ENCODE assay signal across 27 cellular contexts in genomic region chr5:160929343-160929742, GRCh38.
A peak's percentile ranks its signal among the peaks of the same experiment; 100 is the strongest.
DNase-seq lines count a peak whose midpoint lies in the region; ATAC-seq, FAIRE-seq and TF ChIP-seq lines count a peak whose summit lies in the region.
"Had no signal": no experiment of that assay in that cellular context is flagged by ENCODE, and none has a peak within 500 bp of the region (broad histone marks: within the 10 kb centered on the region; RNA-seq: fewer than 3 reads in every experiment).

No MANE protein-coding gene starts in this region.

- no peak overlapping the region for H2BK5ac ChIP-seq in H9 (ENCODE audit: insufficient read length, low read length)

- no peak overlapping the region for H3K27ac Mint-ChIP-seq in H9
- H3K27ac Mint-ChIP-seq: activated CD4-positive, alpha-beta memory T cell treated with anti-CD3 and anti-CD28 coated beads for 36 hours; activated naive CD8-positive, alpha-beta T cell treated with anti-CD3 and anti-CD28 coated beads, Interleukin-2, amount 50 U/mL, for 24 hours; activated T-cell treated with anti-CD3 and anti-CD28 coated beads, Interleukin-2, amount 50 U/mL, for 72 hours; CD8-positive, alpha-beta memory T cell; neural progenitor cell; T-helper 17 cell had no signal

- H3K4me3 Mint-ChIP-seq in H9, result no peak overlapping the region
- H3K4me3 Mint-ChIP-seq: activated CD4-positive, alpha-beta memory T cell treated with anti-CD3 and anti-CD28 coated beads for 36 hours; activated naive CD8-positive, alpha-beta T cell treated with anti-CD3 and anti-CD28 coated beads, Interleukin-2, amount 50 U/mL, for 24 hours; activated T-cell treated with anti-CD3 and anti-CD28 coated beads, Interleukin-2, amount 50 U/mL, for 72 hours; CD8-positive, alpha-beta memory T cell; neural progenitor cell; T-helper 17 cell had no signal

- no peak overlapping the region for H4K5ac ChIP-seq in H9 (ENCODE audit: insufficient read length, low read depth, low read length)

- no peak overlapping the region for H3K4me2 ChIP-seq in H9 (ENCODE audit: insufficient read depth, insufficient read length, low read length)
- H3K4me2 ChIP-seq: neural progenitor cell had no signal

- no peak overlapping the region for H3K27ac ChIP-seq in H9 (ENCODE audit: insufficient read length, low read depth, low read length)
- H3K27ac ChIP-seq in colonic mucosa, result no peak overlapping the region
- H3K27ac ChIP-seq in left lung, result no peak overlapping the region
- no peak overlapping the region for H3K27ac ChIP-seq in transverse colon
- H3K27ac ChIP-seq: gastrocnemius medialis, neural progenitor cell, parathyroid adenoma, thoracic aorta had no signal

- intact Hi-C loops in colonic mucosa (cut with DNase I), result no loop called here
- intact Hi-C loops in left lung (cut with DNase I), result no loop called here
- intact Hi-C loops in transverse colon (cut with DNase I; ENCODE audit: low total_unique reads), result no loop called here

- no peak for TF ChIP-seq EP300 in transverse colon (IDR thresholded peaks at IDR 0.05; ENCODE audit: low read depth)

- no peak overlapping the region for H2BK12ac ChIP-seq in H9 (ENCODE audit: insufficient read length, low read depth, low read length)

- H3K27me3 Mint-ChIP-seq in H9 (ENCODE audit: low read depth), result no peaks in the 10 kb centered on the region; the same call in 1 of the 2 replicates
- H3K27me3 Mint-ChIP-seq: activated CD4-positive, alpha-beta memory T cell treated with anti-CD3 and anti-CD28 coated beads for 36 hours had no signal

- in situ Hi-C loops in transverse colon (cut with MboI; ENCODE audit: low pct_ligation_motif_present in 1 of 4, low pct_unique_long_range_greater_than_20kb in 1 of 4, low sequenced_read_pairs in 3 of 4), result no loop called here

- no peaks in the 10 kb centered on the region for H3K36me3 ChIP-seq in colonic mucosa
- H3K36me3 ChIP-seq in left lung, result no peaks in the 10 kb centered on the region
- H3K36me3 ChIP-seq in transverse colon, result no peaks in the 10 kb centered on the region
- H3K36me3 ChIP-seq: gastrocnemius medialis, neural progenitor cell, thoracic aorta had no signal

- no peak overlapping the region for H4K8ac ChIP-seq in H9 (replicated peaks; ENCODE audit: insufficient read length, low read depth, low read length)

- peak; percentile 76 for ATAC-seq in left lung
- no peak for ATAC-seq in HG02763 (IDR thresholded peaks at IDR 0.05; ENCODE audit: unreplicated experiment)
- ATAC-seq: activated naive CD8-positive, alpha-beta T cell treated with anti-CD3 and anti-CD28 coated beads, Interleukin-2, amount 50 U/mL, for 24 hours; activated T-cell treated with anti-CD3 and anti-CD28 coated beads, Interleukin-2, amount 50 U/mL, for 72 hours; gastrocnemius medialis; left cardiac atrium; Right ventricle myocardium inferior; SK-N-SH treated with all-trans-retinoic acid at 6 μM for 48 hours; T-helper 17 cell had no signal

- H3K4me3 ChIP-seq in colonic mucosa (no peak overlapping the region), left lung (no peak overlapping the region), transverse colon (no peak overlapping the region)
- H3K4me3 ChIP-seq: gastrocnemius medialis, neural progenitor cell, thoracic aorta had no signal

- no peak overlapping the region for H2AK5ac ChIP-seq in H9 (ENCODE audit: insufficient read length, low read length)

- no peak overlapping the region for H2BK120ac ChIP-seq in H9 (ENCODE audit: low read depth, low read length, poor library complexity, severe bottlenecking)

- H4K91ac ChIP-seq in H9 (ENCODE audit: insufficient read length, low read depth, low read length), result no peak overlapping the region

- no peak for TF ChIP-seq POLR2A in transverse colon (IDR thresholded peaks at IDR 0.05)

- H2BK20ac ChIP-seq in H9 (ENCODE audit: low read depth, low read length, poor library complexity, severe bottlenecking), result no peak overlapping the region

- 0 out of 2 replicates have a peak overlapping the region, but pooled peaks have one; percentile 25 for H3K14ac ChIP-seq in H9 (ENCODE audit: insufficient read depth, low read length)

- H3K9me3 Mint-ChIP-seq in H9, result no peaks in the 10 kb centered on the region
- H3K9me3 Mint-ChIP-seq: activated CD4-positive, alpha-beta memory T cell treated with anti-CD3 and anti-CD28 coated beads for 36 hours; activated naive CD8-positive, alpha-beta T cell treated with anti-CD3 and anti-CD28 coated beads, Interleukin-2, amount 50 U/mL, for 24 hours; activated T-cell treated with anti-CD3 and anti-CD28 coated beads, Interleukin-2, amount 50 U/mL, for 72 hours; CD8-positive, alpha-beta memory T cell; neural progenitor cell had no signal

- no peak overlapping the region for H2AFZ ChIP-seq in H9 (ENCODE audit: low read length)
- H2AFZ ChIP-seq: neural progenitor cell, parathyroid adenoma had no signal

- H3K36me3 Mint-ChIP-seq in H9 (ENCODE audit: insufficient read depth in 1 of 3, low read depth in 3 of 3), result no peaks in the 10 kb centered on the region; a peak in 1 of 7 replicates
- H3K36me3 Mint-ChIP-seq: activated CD4-positive, alpha-beta memory T cell treated with anti-CD3 and anti-CD28 coated beads for 36 hours; CD8-positive, alpha-beta memory T cell; neural progenitor cell had no signal

- H3K23me2 ChIP-seq in H9 (ENCODE audit: insufficient read length, low read depth, low read length, poor library complexity, severe bottlenecking), result no peaks in the 10 kb centered on the region

- TF ChIP-seq CTCF in H9 (conservative IDR thresholded peaks at IDR 0.05) (no peak), colonic mucosa (IDR thresholded peaks at IDR 0.05) (no peak), left lung (IDR thresholded peaks at IDR 0.05) (no peak), transverse colon (IDR thresholded peaks at IDR 0.05) (no peak)

- peaks cover 6% of the 10 kb centered on the region; the same call in 1 of the 2 replicates for H3K4me1 ChIP-seq in H9 (ENCODE audit: insufficient read depth, low read length)
- H3K4me1 ChIP-seq in colonic mucosa, result peaks cover 5% of the 10 kb centered on the region
- H3K4me1 ChIP-seq in left lung, result peaks cover 0 to 13% of the 10 kb centered on the region in 2 donors
- H3K4me1 ChIP-seq in transverse colon, result peaks cover 2 to 38% (median 21%) of the 10 kb centered on the region in 4 donors
- H3K4me1 ChIP-seq: parathyroid adenoma had no signal

- no peak overlapping the region for H3K4ac ChIP-seq in H9 (ENCODE audit: low read depth, low read length)

- H3K9ac ChIP-seq in H9 (ENCODE audit: extremely low read depth, insufficient read length, low read length) (no peak overlapping the region), colonic mucosa (ENCODE audit: low read depth in 2 of 2, low read length in 2 of 2) (no peak overlapping the region)
- H3K9ac ChIP-seq: neural progenitor cell, parathyroid adenoma had no signal

- no peak overlapping the region for H3K56ac ChIP-seq in H9 (ENCODE audit: insufficient read length, low read depth, low read length)

- no peaks in the 10 kb centered on the region for H4K20me1 ChIP-seq in H9 (ENCODE audit: control insufficient read depth, insufficient read depth, insufficient read length)

- no peak overlapping the region for H3K23ac ChIP-seq in H9 (ENCODE audit: insufficient read length, low read depth, low read length)

- H3K9me3 ChIP-seq in H9 (ENCODE audit: control insufficient read depth, low read depth, low read length), result no peaks in the 10 kb centered on the region
- H3K9me3 ChIP-seq in colonic mucosa, result no peaks in the 10 kb centered on the region
- H3K9me3 ChIP-seq in left lung, result no peaks in the 10 kb centered on the region
- H3K9me3 ChIP-seq in transverse colon, result no peaks in the 10 kb centered on the region
- H3K9me3 ChIP-seq: gastrocnemius medialis, thoracic aorta had no signal

- DNase-seq in H9 (no peak), colonic mucosa (peak; percentile 88), left lung (peak in 1 of 2 donors; percentile 43), transverse colon (peak; percentile 76), superior temporal gyrus (ENCODE audit: extremely low spot score) (no peak), epidermal melanocyte (ENCODE audit: insufficient read length, low spot score) (no peak), HTR-8/SVneo (ENCODE audit: insufficient read length, low spot score) (no peak)
- DNase-seq: activated CD4-positive, alpha-beta memory T cell treated with anti-CD3 and anti-CD28 coated beads for 36 hours; activated CD4-positive, alpha-beta T cell treated with anti-CD3 and anti-CD28 coated beads for 1 hour; activated naive CD8-positive, alpha-beta T cell treated with anti-CD3 and anti-CD28 coated beads, Interleukin-2, amount 50 U/mL, for 24 hours; activated T-cell treated with anti-CD3 and anti-CD28 coated beads, Interleukin-2, amount 50 U/mL, for 72 hours; caudate nucleus; CD8-positive, alpha-beta memory T cell; cortex of kidney; gastrocnemius medialis; left cardiac atrium; mesenchymal stem cell; NCI-H1048; stimulated activated naive CD4-positive, alpha-beta T cell treated with Interleukin-2 at 50 U/mL for 16 hours; T-helper 17 cell had no signal

- H3K79me1 ChIP-seq in H9 (ENCODE audit: insufficient read depth, low read depth, low read length, poor library complexity, severe bottlenecking), result no peaks in the 10 kb centered on the region

- no peaks in the 10 kb centered on the region for H3K79me2 ChIP-seq in H9 (ENCODE audit: insufficient read depth, low read length)
- H3K79me2 ChIP-seq: parathyroid adenoma had no signal

- H3T11ph ChIP-seq in H9 (ENCODE audit: low read length), result no peak overlapping the region

- peaks cover 45 to 47% of the 10 kb centered on the region in 2 experiments for H3K4me1 Mint-ChIP-seq in H9
- H3K4me1 Mint-ChIP-seq: activated naive CD8-positive, alpha-beta T cell treated with anti-CD3 and anti-CD28 coated beads, Interleukin-2, amount 50 U/mL, for 24 hours; CD8-positive, alpha-beta memory T cell; T-helper 17 cell had no signal

- H3K27me3 ChIP-seq in H9 (ENCODE audit: insufficient read depth, low read length) (no peaks in the 10 kb centered on the region), colonic mucosa (no peaks in the 10 kb centered on the region), left lung (no peaks in the 10 kb centered on the region), transverse colon (no peaks in the 10 kb centered on the region)
- H3K27me3 ChIP-seq: gastrocnemius medialis, neural progenitor cell had no signal

- no peak overlapping the region for H3K18ac ChIP-seq in H9 (ENCODE audit: insufficient read length, low read depth, low read length)

- no peak overlapping the region for H2BK15ac ChIP-seq in H9 (ENCODE audit: low read depth, low read length)

- no peak for FAIRE-seq in HTR-8/SVneo (lab: Jason Lieb, UNC)
- FAIRE-seq: GM12892 had no signal

- no CpG with 5 or more reads among the region's 3 CpGs for WGBS in H9 (ENCODE audit: extremely low coverage, insufficient read length, low lambda C conversion rate)
- 58% methylated on average over 3 of the region's 3 CpGs; no CpG with 5 or more reads in 1 of the 2 donors for WGBS in transverse colon (ENCODE audit: low coverage in 1 of 2), 2 donors

Comparison
In these comparisons a context has a peak if more than half of its experiments do, and no peak if none do; other contexts are left out.
1. DNase-seq: peak in colonic mucosa (single experiment) and transverse colon (single experiment); none in H9 (single experiment), superior temporal gyrus (single experiment), epidermal melanocyte (single experiment) and HTR-8/SVneo (single experiment).